24 cellular contexts compared by ENCODE assay signal in genomic region chr4:124067031-124067430, GRCh38.
"Had no signal": no experiment of that assay in that cellular context is flagged by ENCODE, and none has a peak within 500 bp of the region (broad histone marks: within the 10 kb centered on the region; RNA-seq: fewer than 3 reads in every experiment).

No MANE protein-coding gene starts in this region.

- H2AFZ ChIP-seq: PC-9 had no signal

- DNase-seq: activated B cell treated with CpG ODN at 0.5 μM for 24 hours; activated CD4-positive, alpha-beta T cell treated with anti-CD3 and anti-CD28 coated beads for 1 hour; activated CD4-positive, alpha-beta T cell treated with anti-CD3 and anti-CD28 coated beads, Interleukin-2, amount 10 ng/mL, durations not matched to agents 24 days and 14 days; activated CD4-positive, alpha-beta T cell treated with anti-CD3 and anti-CD28 coated beads, Interleukin-2, amount 50 U/mL, for 48 hours; activated CD8-positive, alpha-beta memory T cell treated with anti-CD3 and anti-CD28 coated beads, Interleukin-2, amount 10 ng/mL, durations not matched to agents 7 days and 5 days; activated effector memory CD4-positive, alpha-beta T cell treated with anti-CD3 and anti-CD28 coated beads, Interleukin-2, amount 50 U/mL, for 16 hours; activated naive CD4-positive, alpha-beta T cell treated with Interleukin-2 at 50 U/mL for 16 hours; activated T-cell treated with anti-CD3 and anti-CD28 coated beads, Interleukin-2, amount 50 U/mL, for 4 hours; brain microvascular endothelial cell; cerebellar nuclear complex; MM.1S; NCI-H1105; NCI-H1436; NCI-H1694 treated with DMSO at 0.1 percent for 48 hours; NCI-H2081; NCI-H446; NCI-H524; PC-9; SIG-M5; T-cell; T-helper 2 cell; T1000 had no signal

- H3K36me3 Mint-ChIP-seq: activated CD8-positive, alpha-beta memory T cell treated with anti-CD3 and anti-CD28 coated beads, Interleukin-2, amount 10 ng/mL, durations not matched to agents 7 days and 5 days; T-cell had no signal

- H3K4me1 Mint-ChIP-seq: activated B cell treated with CpG ODN at 0.5 μM for 24 hours; activated CD4-positive, alpha-beta T cell treated with anti-CD3 and anti-CD28 coated beads, Interleukin-2, amount 10 ng/mL, durations not matched to agents 24 days and 14 days; activated CD8-positive, alpha-beta memory T cell treated with anti-CD3 and anti-CD28 coated beads, Interleukin-2, amount 10 ng/mL, durations not matched to agents 7 days and 5 days; T-cell had no signal

- ATAC-seq: activated CD8-positive, alpha-beta memory T cell treated with anti-CD3 and anti-CD28 coated beads, Interleukin-2, amount 10 ng/mL, durations not matched to agents 7 days and 5 days; activated T-cell treated with anti-CD3 and anti-CD28 coated beads, Interleukin-2, amount 50 U/mL, for 4 hours; T-cell had no signal

- H3K4me3 ChIP-seq: PC-9 had no signal

- H3K27ac Mint-ChIP-seq: activated B cell treated with CpG ODN at 0.5 μM for 24 hours; activated CD4-positive, alpha-beta T cell treated with anti-CD3 and anti-CD28 coated beads, Interleukin-2, amount 10 ng/mL, durations not matched to agents 24 days and 14 days; activated CD8-positive, alpha-beta memory T cell treated with anti-CD3 and anti-CD28 coated beads, Interleukin-2, amount 10 ng/mL, durations not matched to agents 7 days and 5 days; activated naive CD8-positive, alpha-beta T cell; T-cell had no signal

- H3K27ac ChIP-seq: brain microvascular endothelial cell, KMS-11, PC-9 had no signal

- H3K36me3 ChIP-seq: brain microvascular endothelial cell had no signal

- H3K4me2 ChIP-seq: KMS-11, PC-9 had no signal

- H3K27me3 ChIP-seq: brain microvascular endothelial cell had no signal

- H3K4me3 Mint-ChIP-seq: activated B cell treated with CpG ODN at 0.5 μM for 24 hours; activated CD4-positive, alpha-beta T cell treated with anti-CD3 and anti-CD28 coated beads, Interleukin-2, amount 10 ng/mL, durations not matched to agents 24 days and 14 days; activated CD8-positive, alpha-beta memory T cell treated with anti-CD3 and anti-CD28 coated beads, Interleukin-2, amount 10 ng/mL, durations not matched to agents 7 days and 5 days; activated naive CD8-positive, alpha-beta T cell; activated T-cell treated with anti-CD3 and anti-CD28 coated beads, Interleukin-2, amount 50 U/mL, for 4 hours; T-cell had no signal

- H3K27me3 Mint-ChIP-seq: activated B cell treated with CpG ODN at 0.5 μM for 24 hours; activated CD4-positive, alpha-beta T cell treated with anti-CD3 and anti-CD28 coated beads, Interleukin-2, amount 10 ng/mL, durations not matched to agents 24 days and 14 days; activated CD8-positive, alpha-beta memory T cell treated with anti-CD3 and anti-CD28 coated beads, Interleukin-2, amount 10 ng/mL, durations not matched to agents 7 days and 5 days; activated naive CD8-positive, alpha-beta T cell; T-cell had no signal

- H3K9ac ChIP-seq: KMS-11 had no signal
